ENCODE assay signal across 1 cellular context in the genomic region with DNA sequence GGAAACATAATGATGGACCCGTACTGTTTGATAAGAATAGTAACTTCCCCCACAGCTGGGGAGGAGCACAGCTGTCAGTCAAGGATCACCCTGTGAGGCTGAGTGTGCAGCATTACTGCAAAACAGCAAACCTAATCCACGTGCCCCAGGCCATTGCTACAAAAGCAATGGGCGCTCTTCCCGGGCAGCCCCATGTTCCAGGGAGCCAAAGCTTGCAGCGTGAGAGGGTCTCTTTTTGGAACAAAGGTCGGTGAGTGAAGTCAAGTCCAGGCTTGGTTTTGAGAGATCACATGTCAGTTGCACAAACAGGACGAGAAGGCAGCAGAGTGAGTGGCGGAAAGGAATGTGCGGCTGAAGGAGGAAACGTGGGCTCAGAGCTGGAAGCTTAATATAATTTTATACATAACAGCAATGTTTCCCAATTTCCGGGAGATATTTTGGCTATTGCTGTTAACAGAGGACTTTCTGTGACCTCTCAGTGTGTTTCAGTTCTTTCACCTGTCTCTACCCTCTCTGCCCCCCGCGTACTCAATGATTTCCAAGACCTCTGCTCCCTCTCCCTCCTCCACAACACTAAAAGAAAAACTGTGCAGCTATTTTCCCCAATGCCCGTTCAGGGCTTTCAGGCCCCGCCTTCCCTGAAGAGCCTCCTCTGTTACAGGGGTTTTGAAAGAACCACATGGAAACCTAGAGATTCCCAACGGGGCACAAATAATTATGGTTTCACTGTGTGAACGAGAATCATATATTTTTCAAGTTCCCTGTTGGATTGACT.
TF ChIP-seq lines count a peak whose summit lies in the region.

No MANE protein-coding gene starts in this region.

TF ChIP-seq in K562, 482 proteins besides CTCF, POLR2A, EP300 and RAD21 (continued from another document):
- TF ChIP-seq ZBTB7A (IDR thresholded peaks at IDR 0.05; ENCODE audit: borderline replicate concordance, control insufficient read depth, low read depth, low read length): no peak
- no peak for TF ChIP-seq NCOA4 (IDR thresholded peaks at IDR 0.05; ENCODE audit: partially characterized antibody)
- no peak for TF ChIP-seq FOXM1 (IDR thresholded peaks at IDR 0.05; ENCODE audit: low read depth)
- no peak for TF ChIP-seq FOXM1 (CRISPR knock-in tag; IDR thresholded peaks at IDR 0.05; ENCODE audit: low read depth)
- TF ChIP-seq NFYB (IDR thresholded peaks at IDR 0.05; ENCODE audit: extremely low read depth, insufficient read length): no peak
- TF ChIP-seq PHF20 (IDR thresholded peaks at IDR 0.05; ENCODE audit: partially characterized antibody): no peak
- no peak for TF ChIP-seq TCF3 (CRISPR knock-in tag; IDR thresholded peaks at IDR 0.05)
- TF ChIP-seq SRSF1 (IDR thresholded peaks at IDR 0.05; ENCODE audit: low read depth, low read length): no peak
- TF ChIP-seq, protein P1, sequence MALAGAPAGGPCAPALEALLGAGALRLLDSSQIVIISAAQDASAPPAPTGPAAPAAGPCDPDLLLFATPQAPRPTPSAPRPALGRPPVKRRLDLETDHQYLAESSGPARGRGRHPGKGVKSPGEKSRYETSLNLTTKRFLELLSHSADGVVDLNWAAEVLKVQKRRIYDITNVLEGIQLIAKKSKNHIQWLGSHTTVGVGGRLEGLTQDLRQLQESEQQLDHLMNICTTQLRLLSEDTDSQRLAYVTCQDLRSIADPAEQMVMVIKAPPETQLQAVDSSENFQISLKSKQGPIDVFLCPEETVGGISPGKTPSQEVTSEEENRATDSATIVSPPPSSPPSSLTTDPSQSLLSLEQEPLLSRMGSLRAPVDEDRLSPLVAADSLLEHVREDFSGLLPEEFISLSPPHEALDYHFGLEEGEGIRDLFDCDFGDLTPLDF (CRISPR knock-in tag; IDR thresholded peaks at IDR 0.05): no peak
- TF ChIP-seq SMARCA5 (IDR thresholded peaks at IDR 0.05): no peak
- TF ChIP-seq, protein P2, sequence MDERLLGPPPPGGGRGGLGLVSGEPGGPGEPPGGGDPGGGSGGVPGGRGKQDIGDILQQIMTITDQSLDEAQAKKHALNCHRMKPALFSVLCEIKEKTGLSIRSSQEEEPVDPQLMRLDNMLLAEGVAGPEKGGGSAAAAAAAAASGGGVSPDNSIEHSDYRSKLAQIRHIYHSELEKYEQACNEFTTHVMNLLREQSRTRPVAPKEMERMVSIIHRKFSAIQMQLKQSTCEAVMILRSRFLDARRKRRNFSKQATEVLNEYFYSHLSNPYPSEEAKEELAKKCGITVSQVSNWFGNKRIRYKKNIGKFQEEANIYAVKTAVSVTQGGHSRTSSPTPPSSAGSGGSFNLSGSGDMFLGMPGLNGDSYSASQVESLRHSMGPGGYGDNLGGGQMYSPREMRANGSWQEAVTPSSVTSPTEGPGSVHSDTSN (CRISPR knock-in tag; IDR thresholded peaks at IDR 0.05; ENCODE audit: low read depth): no peak
- TF ChIP-seq, protein P2 (tag; conservative IDR thresholded peaks at IDR 0.05; ENCODE audit: low read depth): peak; percentile 72
- TF ChIP-seq ARID1B (IDR thresholded peaks at IDR 0.05): no peak
- no peak for TF ChIP-seq C11orf30 (IDR thresholded peaks at IDR 0.05; ENCODE audit: low read depth)
- TF ChIP-seq, protein P3, sequence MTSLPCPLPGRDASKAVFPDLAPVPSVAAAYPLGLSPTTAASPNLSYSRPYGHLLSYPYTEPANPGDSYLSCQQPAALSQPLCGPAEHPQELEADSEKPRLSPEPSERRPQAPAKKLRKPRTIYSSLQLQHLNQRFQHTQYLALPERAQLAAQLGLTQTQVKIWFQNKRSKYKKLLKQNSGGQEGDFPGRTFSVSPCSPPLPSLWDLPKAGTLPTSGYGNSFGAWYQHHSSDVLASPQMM (CRISPR knock-in tag; IDR thresholded peaks at IDR 0.05): no peak
